Comparison of ENCODE assay signal across 8 cellular contexts in the genomic region with DNA sequence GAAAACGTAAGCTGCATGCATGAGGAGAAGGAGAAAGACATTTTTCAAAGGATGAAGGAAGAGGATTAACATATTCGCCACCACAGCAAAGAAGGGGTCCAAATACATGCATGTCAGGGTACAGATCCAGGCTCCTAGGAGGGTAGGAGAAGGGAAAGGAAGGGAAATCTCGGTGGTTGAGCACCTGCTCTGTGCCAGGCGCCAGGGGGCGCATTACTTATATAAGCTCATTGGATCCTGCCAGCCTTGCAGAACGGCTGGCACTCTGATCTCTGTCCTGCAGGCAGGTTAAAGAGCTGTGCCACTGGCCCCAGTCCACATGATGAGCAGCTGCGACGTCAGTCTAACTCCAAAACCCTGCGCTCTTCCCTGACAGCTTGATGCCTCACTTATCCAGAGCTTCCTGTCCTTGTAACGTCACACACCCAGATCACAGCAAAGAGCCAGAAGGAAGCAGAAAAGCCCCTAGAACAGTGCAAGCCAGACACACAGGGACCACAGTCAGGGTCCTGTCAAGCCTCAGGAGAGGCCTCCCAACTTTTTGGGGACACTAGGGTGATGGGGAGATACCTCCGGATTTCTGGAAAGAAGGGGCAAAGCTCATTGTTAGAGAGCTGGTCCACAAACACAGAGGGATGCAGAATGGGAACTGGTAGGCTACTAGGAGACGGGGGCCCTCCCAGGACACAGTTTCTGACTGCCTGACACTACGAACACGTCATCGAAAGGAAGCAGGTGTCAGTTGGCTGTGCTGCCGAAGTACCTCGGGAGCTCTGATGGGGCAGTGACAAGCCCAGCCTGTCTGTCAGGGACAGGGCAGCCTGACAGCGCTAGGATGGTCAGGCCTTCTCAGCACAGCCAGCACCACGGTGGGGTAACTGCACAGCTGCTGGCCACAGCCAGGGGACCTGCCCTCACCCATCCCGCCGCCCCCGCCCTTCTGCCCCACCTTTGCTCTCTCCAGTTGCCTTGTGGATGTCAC.
DNase-seq lines count a peak whose midpoint lies in the region; TF ChIP-seq lines count a peak whose summit lies in the region.

No MANE protein-coding gene starts in this region.

- no peak overlapping the region for H3K27ac Mint-ChIP-seq in HFFc6

- H3K4me3 Mint-ChIP-seq in HFFc6: no peak overlapping the region

- peak; percentile 51; the same call in 1 of the 2 replicates for TF ChIP-seq CTCF in HFFc6 (IDR thresholded peaks at IDR 0.05)

- H3K27ac ChIP-seq in substantia nigra (ENCODE audit: low read depth, low read length, poor library complexity, severe bottlenecking): no peak overlapping the region

- no peaks in the 10 kb centered on the region for H3K36me3 Mint-ChIP-seq in HFFc6 (ENCODE audit: low read depth)

- H3K4me1 Mint-ChIP-seq in HFFc6 (ENCODE audit: low read depth): no peaks in the 10 kb centered on the region

- peaks cover 74% of the 10 kb centered on the region for H3K9me3 Mint-ChIP-seq in HFFc6

- DNase-seq in NK-92 treated with Interleukin-12 subunit alpha and Interleukin-12 subunit beta, amount 100 ng/mL, for 24 hours (lab: John Stamatoyannopoulos, UW): peak; percentile 39
- DNase-seq in NK-92 (lab: John Stamatoyannopoulos, UW; ENCODE audit: unreplicated experiment) (no peak), HFFc6 (no peak), NCI-H146 (lab: John Stamatoyannopoulos, UW) (peak; percentile 77), SW480 (ENCODE audit: low spot score) (peak; percentile 61), ecto neural progenitor cell (ENCODE audit: low spot score) (peak; percentile 72), medulla oblongata (ENCODE audit: extremely low spot score) (peak; percentile 83), substantia nigra (lab: John Stamatoyannopoulos, UW) (peak in 44 of 49 donors; percentile 5 to 79 (median 50))

- H3K27me3 Mint-ChIP-seq in HFFc6 (ENCODE audit: insufficient read depth): peaks cover 3% of the 10 kb centered on the region; the same call in 1 of the 2 replicates

Comparison
In these comparisons a context has a peak if more than half of its experiments do, and no peak if none do; other contexts are left out.
1. DNase-seq: peak in NK-92 treated with Interleukin-12 subunit alpha and Interleukin-12 subunit beta, amount 100 ng/mL, for 24 hours (single experiment), NCI-H146 (single experiment), SW480 (single experiment), ecto neural progenitor cell (single experiment), medulla oblongata (single experiment) and substantia nigra (44 of 49); none in NK-92 (single experiment) and HFFc6 (single experiment).